In the genomic region with DNA sequence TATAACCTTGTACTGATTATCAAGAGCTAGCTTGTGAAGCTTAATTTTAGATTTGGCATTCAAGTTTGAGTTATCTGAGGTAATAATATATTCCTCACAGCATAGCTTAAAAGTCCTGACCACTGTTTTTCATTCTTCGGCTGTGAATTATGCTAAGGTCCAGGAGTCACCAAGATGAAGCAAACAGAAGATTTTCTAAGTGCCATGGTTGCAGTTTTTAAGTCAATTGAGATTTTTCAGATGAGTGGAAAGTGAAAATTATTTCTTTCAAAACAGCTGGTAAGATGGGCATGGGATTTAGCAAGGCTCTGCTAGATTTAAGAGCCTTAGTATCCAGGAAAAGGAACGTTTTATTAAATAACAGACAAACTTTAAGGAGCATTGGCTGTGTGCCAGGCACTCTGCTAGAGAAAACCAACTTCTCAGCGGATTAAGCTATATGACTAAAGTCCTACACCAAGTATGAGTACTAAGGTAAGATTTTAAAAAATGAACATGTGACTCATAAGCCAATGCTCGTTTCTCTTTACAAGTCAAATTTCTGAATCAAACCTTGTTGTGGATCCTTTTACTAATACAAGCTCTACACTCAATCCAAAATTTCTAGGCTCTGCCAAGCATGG, we compare ENCODE assay signal across 16 cellular contexts.
DNase-seq lines count a peak whose midpoint lies in the region; ATAC-seq and TF ChIP-seq lines count a peak whose summit lies in the region.
"Had no signal": no experiment of that assay in that cellular context is flagged by ENCODE, and none has a peak within 500 bp of the region (broad histone marks: within the 10 kb centered on the region; RNA-seq: fewer than 3 reads in every experiment).

No MANE protein-coding gene starts in this region.

- ATAC-seq in sciatic nerve (no peak), GM21619 (IDR thresholded peaks at IDR 0.05; ENCODE audit: unreplicated experiment) (no peak), HG02981 (IDR thresholded peaks at IDR 0.05; ENCODE audit: unreplicated experiment) (no peak)
- ATAC-seq: left cardiac atrium had no signal

- H3K27ac ChIP-seq in epithelial cell of prostate: peak overlapping the region; percentile 18

- TF ChIP-seq CTCF in retinal pigment epithelial cell (conservative IDR thresholded peaks at IDR 0.05; ENCODE audit: low read depth, low read length): no peak

- H3K4me3 ChIP-seq in retinal pigment epithelial cell (ENCODE audit: low read length): no peak overlapping the region

- DNase-seq in EH (ENCODE audit: low read depth): peak; percentile 88
- peak; percentile 55 for DNase-seq in RKO (ENCODE audit: low spot score)
- DNase-seq in epithelial cell of prostate (ENCODE audit: low read depth, low spot score): peak; percentile 50
- DNase-seq in retinal pigment epithelial cell (ENCODE audit: low read depth): peak; percentile 97
- no peak for DNase-seq in sciatic nerve (ENCODE audit: low spot score)
- DNase-seq in NCI-H1048 (lab: John Stamatoyannopoulos, UW): no peak
- DNase-seq: activated CD4-positive, CD25-positive, alpha-beta regulatory T cell treated with anti-CD3 and anti-CD28 coated beads, Interleukin-2, amount 50 U/mL, for 72 hours; activated naive CD8-positive, alpha-beta T cell treated with anti-CD3 and anti-CD28 coated beads, Interleukin-2, amount 10 ng/mL, durations not matched to agents 7 days and 5 days; activated T-cell treated with anti-CD3 and anti-CD28 coated beads for 4 hours; CD8-positive, alpha-beta memory T cell; left cardiac atrium; NCI-H510A; stimulated activated CD4-positive, alpha-beta T cell treated with anti-CD3 and anti-CD28 coated beads, Interleukin-4, amount 100 ng/mL, for 4 hours; stimulated activated naive CD4-positive, alpha-beta T cell had no signal

- intact Hi-C loops in sciatic nerve (cut with DNase I): no loop called here

Comparison
In these comparisons a context has a peak if more than half of its experiments do, and no peak if none do; other contexts are left out.
1. DNase-seq: peak in EH (single experiment), RKO (single experiment), epithelial cell of prostate (single experiment) and retinal pigment epithelial cell (single experiment); none in sciatic nerve (single experiment) and NCI-H1048 (single experiment).